ENCODE assay signal across 13 cellular contexts in the genomic region with DNA sequence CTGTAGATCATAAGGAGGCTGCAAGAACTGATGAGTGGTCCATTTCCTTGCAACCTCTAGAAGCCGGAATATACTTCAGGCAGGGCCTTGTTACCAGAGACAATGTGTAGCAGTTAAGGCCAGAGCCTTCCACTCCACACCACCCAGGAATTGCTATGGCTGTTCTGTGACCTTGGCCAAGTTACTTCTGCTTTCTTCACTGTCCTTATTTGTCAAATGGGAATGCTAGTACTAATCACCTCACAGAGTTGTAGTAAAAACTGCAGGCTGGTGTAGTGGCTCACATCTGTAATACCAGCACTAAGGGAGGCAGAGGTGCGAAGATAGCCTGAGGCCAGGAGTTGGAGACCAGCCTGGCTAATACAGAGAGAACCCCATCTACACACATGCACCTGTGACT. TPM values are rescaled to one million over a fixed set of nuclear protein-coding genes. Genes with fewer than 3 reads are reported as not detected.
DNase-seq lines count a peak whose midpoint lies in the region; ATAC-seq and TF ChIP-seq lines count a peak whose summit lies in the region.
"Had no signal": no experiment of that assay in that cellular context is flagged by ENCODE, and none has a peak within 500 bp of the region (broad histone marks: within the 10 kb centered on the region; RNA-seq: fewer than 3 reads in every experiment).

No MANE protein-coding gene starts in this region.

- peaks cover 4% of the 10 kb centered on the region for H3K36me3 Mint-ChIP-seq in activated CD4-positive, alpha-beta T cell treated with anti-CD3 and anti-CD28 coated beads, Interleukin-2, amount 10 ng/mL, durations not matched to agents 24 days and 14 days (ENCODE audit: low read depth)
- no peaks in the 10 kb centered on the region for H3K36me3 Mint-ChIP-seq in nephron (ENCODE audit: low read depth)

- no peaks in the 10 kb centered on the region for H3K27me3 Mint-ChIP-seq in activated CD4-positive, alpha-beta T cell treated with anti-CD3 and anti-CD28 coated beads, Interleukin-2, amount 10 ng/mL, durations not matched to agents 24 days and 14 days
- no peaks in the 10 kb centered on the region for H3K27me3 Mint-ChIP-seq in nephron (ENCODE audit: low read depth)

- intact Hi-C loops in activated CD4-positive, alpha-beta T cell treated with anti-CD3 and anti-CD28 coated beads, Interleukin-2, amount 10 ng/mL, durations not matched to agents 24 days and 14 days (cut with micrococcal nuclease), result no loop called here

- peak overlapping the region; percentile 93 for H3K4me3 Mint-ChIP-seq in activated CD4-positive, alpha-beta T cell treated with anti-CD3 and anti-CD28 coated beads, Interleukin-2, amount 10 ng/mL, durations not matched to agents 24 days and 14 days
- peak overlapping the region; percentile 80 to 91 (median 88) for H3K4me3 Mint-ChIP-seq in nephron

- H3K9me3 Mint-ChIP-seq in activated CD4-positive, alpha-beta T cell treated with anti-CD3 and anti-CD28 coated beads, Interleukin-2, amount 10 ng/mL, durations not matched to agents 24 days and 14 days, result no peaks in the 10 kb centered on the region
- H3K9me3 Mint-ChIP-seq in nephron, result no peaks in the 10 kb centered on the region
- H3K9me3 Mint-ChIP-seq: GM23338 had no signal

- no peak for ATAC-seq in HG02588 (IDR thresholded peaks at IDR 0.05; ENCODE audit: unreplicated experiment)
- ATAC-seq: GM23338 had no signal

- peaks cover 26% of the 10 kb centered on the region for H3K4me1 Mint-ChIP-seq in activated CD4-positive, alpha-beta T cell treated with anti-CD3 and anti-CD28 coated beads, Interleukin-2, amount 10 ng/mL, durations not matched to agents 24 days and 14 days
- H3K4me1 Mint-ChIP-seq in nephron, result peaks cover 11% of the 10 kb centered on the region

- H3K27ac Mint-ChIP-seq in activated CD4-positive, alpha-beta T cell treated with anti-CD3 and anti-CD28 coated beads, Interleukin-2, amount 10 ng/mL, durations not matched to agents 24 days and 14 days, result peak overlapping the region; percentile 81
- H3K27ac Mint-ChIP-seq in nephron, result peak overlapping the region; percentile 54 to 100 (median 89)
- H3K27ac Mint-ChIP-seq: GM23338 had no signal

- DNase-seq in activated CD4-positive, alpha-beta T cell treated with anti-CD3 and anti-CD28 coated beads, Interleukin-2, amount 10 ng/mL, durations not matched to agents 24 days and 14 days, result no peak
- DNase-seq in activated CD4-positive, alpha-beta T cell treated with anti-CD3 and anti-CD28 coated beads for 1 hour, result no peak
- peak; percentile 62 for DNase-seq in ELF-1 (ENCODE audit: low read depth, low spot score)
- peak; percentile 24 for DNase-seq in UCSD-AML1 (lab: John Stamatoyannopoulos, UW; ENCODE audit: unreplicated experiment)
- no peak for DNase-seq in A172 (ENCODE audit: low spot score)
- no peak for DNase-seq in NCI-H226
- DNase-seq: foreskin fibroblast; NCI-H2171 treated with DMSO at 0.1 percent for 48 hours; retina; stimulated activated CD4-positive, alpha-beta T cell treated with anti-CD3 and anti-CD28 coated beads, Interleukin-2, amount 100 ng/mL, for 48 hours had no signal

- no peak for TF ChIP-seq CTCF in nephron (IDR thresholded peaks at IDR 0.05; ENCODE audit: unreplicated experiment in 3 of 3)

RNA-seq across cellular contexts. Expression of gene RPN1, which starts 28.7 kb away (rescaled TPM):
- total RNA-seq in activated CD4-positive, alpha-beta T cell treated with anti-CD3 and anti-CD28 coated beads, Interleukin-2, amount 10 ng/mL, durations not matched to agents 24 days and 14 days, result 192 and 194 TPM in 2 replicates
- 407 and 425 TPM in 2 replicates for total RNA-seq in A172 (2014; rRNA removed; shearing (Covaris generic))

RNA-seq across cellular contexts. Expression of gene RAB7A, which starts 46.6 kb away (rescaled TPM):
- 338 and 361 TPM in 2 replicates for total RNA-seq in activated CD4-positive, alpha-beta T cell treated with anti-CD3 and anti-CD28 coated beads, Interleukin-2, amount 10 ng/mL, durations not matched to agents 24 days and 14 days
- 70.8 and 76.2 TPM in 2 replicates for total RNA-seq in A172 (2014; rRNA removed; shearing (Covaris generic))

Comparison
In these comparisons a context has a peak if more than half of its experiments do, and no peak if none do; other contexts are left out.
1. DNase-seq: peak in ELF-1 (single experiment) and UCSD-AML1 (single experiment); none in activated CD4-positive, alpha-beta T cell treated with anti-CD3 and anti-CD28 coated beads, Interleukin-2, amount 10 ng/mL, durations not matched to agents 24 days and 14 days (single experiment), activated CD4-positive, alpha-beta T cell treated with anti-CD3 and anti-CD28 coated beads for 1 hour (single experiment), A172 (single experiment) and NCI-H226 (single experiment).